ENCODE assay signal across 2 cellular contexts in the genomic region with DNA sequence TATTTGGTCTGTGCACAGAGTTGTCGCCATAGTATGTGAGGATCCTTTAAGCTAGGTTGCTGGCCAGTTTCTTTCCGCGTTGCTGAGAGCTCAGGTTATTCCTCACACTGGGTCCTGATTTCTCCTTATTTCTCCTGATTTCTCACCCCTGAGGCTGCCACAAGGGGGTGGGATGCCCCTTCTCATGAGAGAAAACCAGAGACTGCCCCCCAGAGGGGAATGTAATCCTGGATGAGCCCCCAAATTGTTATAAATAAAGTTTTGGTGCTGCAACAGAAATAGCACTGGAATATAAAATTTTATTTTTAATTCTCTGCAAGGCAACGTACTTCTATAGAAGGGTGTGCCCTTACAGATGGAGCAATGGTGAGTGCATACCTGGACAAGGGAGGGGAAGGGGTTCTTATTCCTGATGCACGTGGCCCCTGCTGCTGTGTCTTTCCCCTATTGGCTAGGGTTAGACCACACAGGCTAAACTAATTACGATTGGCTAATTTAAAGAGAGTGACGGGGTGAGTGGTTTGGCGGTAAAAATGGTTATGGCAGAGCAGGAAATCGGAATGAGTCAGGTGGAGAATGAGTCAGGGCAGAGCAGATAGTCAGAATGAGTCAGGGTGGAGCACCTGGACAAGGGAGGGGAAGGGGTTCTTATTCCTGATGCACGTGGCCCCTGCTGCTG.
TF ChIP-seq lines count a peak whose summit lies in the region.

No MANE protein-coding gene starts in this region.

TF ChIP-seq in HCT116, 20 proteins besides CTCF, POLR2A, EP300 and RAD21:
- TF ChIP-seq POLR2AphosphoS5 (IDR thresholded peaks at IDR 0.05; ENCODE audit: low read depth, low read length): peak; percentile 22; the same call in 1 of the 2 replicates
- peak; percentile 77 for TF ChIP-seq MAX (IDR thresholded peaks at IDR 0.05)
- TF ChIP-seq JUND (IDR thresholded peaks at IDR 0.05): peak; percentile 95
- peak; percentile 85; the same call in 1 of the 2 replicates for TF ChIP-seq SRF (IDR thresholded peaks at IDR 0.05; ENCODE audit: low read depth)
- TF ChIP-seq SP1 (IDR thresholded peaks at IDR 0.05; ENCODE audit: low read depth): peak; percentile 87
- peak; percentile 99 for TF ChIP-seq FOSL1 (IDR thresholded peaks at IDR 0.05; ENCODE audit: low read depth)
- TF ChIP-seq CBX3 (IDR thresholded peaks at IDR 0.05; ENCODE audit: low read depth): peak; percentile 91

TF ChIP-seq in HepG2, 621 proteins besides CTCF, POLR2A, EP300 and RAD21:
- TF ChIP-seq SMC3 (IDR thresholded peaks at IDR 0.05; ENCODE audit: low read length): peak; percentile 45; the same call in 1 of the 2 replicates
- peak; percentile 60 for TF ChIP-seq STAG1 (CRISPR knock-in tag; IDR thresholded peaks at IDR 0.05)
